ENCODE assay signal across 19 cellular contexts in the genomic region with DNA sequence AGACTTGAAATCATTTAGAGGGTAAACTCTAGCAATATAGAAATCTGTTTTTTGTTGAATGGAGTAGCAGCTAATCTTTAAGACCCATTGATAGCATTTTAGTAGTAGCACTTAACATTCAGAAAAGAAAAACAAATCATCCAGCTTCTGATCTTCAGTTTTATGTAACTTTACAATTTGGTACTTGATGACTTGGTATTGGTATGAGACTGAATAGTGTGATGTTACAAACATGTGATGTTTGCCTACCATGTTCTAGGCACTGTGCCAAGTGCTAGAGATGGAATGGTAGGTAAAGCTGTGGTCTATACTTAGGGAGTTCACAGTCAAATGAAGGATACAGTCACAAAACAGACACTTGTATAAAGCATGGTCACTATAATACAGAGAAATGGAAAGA. TPM values are rescaled to one million over a fixed set of nuclear protein-coding genes. Genes with fewer than 3 reads are reported as not detected.
DNase-seq lines count a peak whose midpoint lies in the region; ATAC-seq lines count a peak whose summit lies in the region.
"Had no signal": no experiment of that assay in that cellular context is flagged by ENCODE, and none has a peak within 500 bp of the region (broad histone marks: within the 10 kb centered on the region; RNA-seq: fewer than 3 reads in every experiment).

No MANE protein-coding gene starts in this region.

- H3K36me3 Mint-ChIP-seq in CD4-positive, CD25-positive, alpha-beta regulatory T cell = no peaks in the 10 kb centered on the region
- H3K36me3 Mint-ChIP-seq: CD14-positive monocyte had no signal

- peak overlapping the region; percentile 9 for H3K4me3 ChIP-seq in CD4-positive, CD25-positive, alpha-beta regulatory T cell (ENCODE audit: low read depth, low read length)
- no peak overlapping the region for H3K4me3 ChIP-seq in Jurkat, Clone E6-1 (ENCODE audit: low read length)
- H3K4me3 ChIP-seq: left lung, spleen, upper lobe of right lung had no signal

- no peaks in the 10 kb centered on the region for H3K9me3 ChIP-seq in CD4-positive, CD25-positive, alpha-beta regulatory T cell (ENCODE audit: control insufficient read depth in 2 of 2, low read length in 2 of 2)
- H3K9me3 ChIP-seq: left lung, spleen, upper lobe of right lung had no signal

- H3K36me3 ChIP-seq in CD4-positive, CD25-positive, alpha-beta regulatory T cell (ENCODE audit: control insufficient read depth, insufficient read depth, low read length) = no peaks in the 10 kb centered on the region
- H3K36me3 ChIP-seq: left lung, upper lobe of right lung had no signal

- H3K27ac ChIP-seq in CD4-positive, CD25-positive, alpha-beta regulatory T cell (ENCODE audit: insufficient read depth, low read length, poor library complexity, severe bottlenecking) = no peak overlapping the region
- H3K27ac ChIP-seq: foreskin keratinocyte, left lung, spleen, upper lobe of right lung had no signal

- ATAC-seq in CD4-positive, CD25-positive, alpha-beta regulatory T cell (ENCODE audit: low read depth in 2 of 2) = no peak
- ATAC-seq in GM19035 (IDR thresholded peaks at IDR 0.05; ENCODE audit: unreplicated experiment) (no peak), GM19324 (IDR thresholded peaks at IDR 0.05; ENCODE audit: low FRiP score, unreplicated experiment) (no peak)
- ATAC-seq: foreskin keratinocyte, left lung, upper lobe of right lung had no signal

- H3K4me1 Mint-ChIP-seq in CD4-positive, CD25-positive, alpha-beta regulatory T cell = peaks cover 17 to 43% (median 28%) of the 10 kb centered on the region in 4 donors
- H3K4me1 Mint-ChIP-seq: CD14-positive monocyte had no signal

- no peaks in the 10 kb centered on the region for H3K27me3 Mint-ChIP-seq in CD4-positive, CD25-positive, alpha-beta regulatory T cell
- H3K27me3 Mint-ChIP-seq: activated T-cell treated with anti-CD3 and anti-CD28 coated beads, Interleukin-2, amount 50 U/mL, for 24 hours had no signal

- no peak overlapping the region for H3K4me3 Mint-ChIP-seq in CD4-positive, CD25-positive, alpha-beta regulatory T cell
- H3K4me3 Mint-ChIP-seq: activated T-cell treated with anti-CD3 and anti-CD28 coated beads, Interleukin-2, amount 50 U/mL, for 24 hours; CD14-positive monocyte had no signal

- DNase-seq in NCI-H1092 treated with DMSO at 0.1 percent for 48 hours (lab: John Stamatoyannopoulos, UW) (peak; percentile 15), NCI-H1092 (lab: John Stamatoyannopoulos, UW) (no peak), astrocyte of the hippocampus (ENCODE audit: low read depth, low spot score) (peak; percentile 21), T1000 (lab: John Stamatoyannopoulos, UW) (no peak)
- DNase-seq in CD4-positive, CD25-positive, alpha-beta regulatory T cell = no peak
- peak; percentile 48 for DNase-seq in Jurkat, Clone E6-1 (ENCODE audit: low read depth, low spot score)
- DNase-seq: activated T-cell treated with anti-CD3 and anti-CD28 coated beads, Interleukin-2, amount 50 U/mL, for 24 hours; cerebellar nuclear complex; foreskin keratinocyte; left lung; NCI-H1930; posterior cingulate gyrus; spleen; stimulated activated naive CD4-positive, alpha-beta T cell treated with Interleukin-2 at 50 U/mL for 16 hours; T-helper 9 cell; upper lobe of right lung had no signal

- no peaks in the 10 kb centered on the region for H3K9me3 Mint-ChIP-seq in CD4-positive, CD25-positive, alpha-beta regulatory T cell
- H3K9me3 Mint-ChIP-seq: activated T-cell treated with anti-CD3 and anti-CD28 coated beads, Interleukin-2, amount 50 U/mL, for 24 hours; CD14-positive monocyte had no signal

- peaks cover 35% of the 10 kb centered on the region for H3K4me1 ChIP-seq in CD4-positive, CD25-positive, alpha-beta regulatory T cell (ENCODE audit: control insufficient read depth, insufficient read depth, low read length, poor library complexity, severe bottlenecking)
- H3K4me1 ChIP-seq: foreskin keratinocyte, left lung, upper lobe of right lung had no signal

- no peaks in the 10 kb centered on the region for H3K27me3 ChIP-seq in CD4-positive, CD25-positive, alpha-beta regulatory T cell (ENCODE audit: control insufficient read depth, insufficient read depth, low read length)
- H3K27me3 ChIP-seq: left lung, spleen, upper lobe of right lung had no signal

- no peak overlapping the region for H3K27ac Mint-ChIP-seq in CD4-positive, CD25-positive, alpha-beta regulatory T cell
- H3K27ac Mint-ChIP-seq: activated T-cell treated with anti-CD3 and anti-CD28 coated beads, Interleukin-2, amount 50 U/mL, for 24 hours; CD14-positive monocyte had no signal

RNA-seq across cellular contexts. Expression of a gene that starts 21.3 kb away (rescaled TPM):
- total RNA-seq in CD4-positive, CD25-positive, alpha-beta regulatory T cell = 150 TPM
- 10 to 100 TPM; 26.2 to 40.2 (median 28.8) TPM for polyA plus RNA-seq in CD4-positive, CD25-positive, alpha-beta regulatory T cell
- 31.7 TPM for polyA plus RNA-seq in Jurkat, Clone E6-1 (2012; ENCODE audit: insufficient read depth, insufficient read length)

Comparison
In these comparisons a context has a peak if more than half of its experiments do, and no peak if none do; other contexts are left out.
1. DNase-seq: peak in NCI-H1092 treated with DMSO at 0.1 percent for 48 hours (single experiment), Jurkat, Clone E6-1 (single experiment) and astrocyte of the hippocampus (single experiment); none in NCI-H1092 (single experiment), CD4-positive, CD25-positive, alpha-beta regulatory T cell (0 of 3) and T1000 (single experiment).